6 cellular contexts compared by ENCODE assay signal in genomic region chr11:73693877-73694525, GRCh38. TPM values are rescaled to one million over a fixed set of nuclear protein-coding genes. Genes with fewer than 3 reads are reported as not detected.
"Had no signal": no experiment of that assay in that cellular context is flagged by ENCODE, and none has a peak within 500 bp of the region (broad histone marks: within the 10 kb centered on the region; RNA-seq: fewer than 3 reads in every experiment).

No MANE protein-coding gene starts in this region.

- DNase-seq: GM23248, GOT3, H7, HCEC 1CT, KBM-7 had no signal

- ATAC-seq: HepG2 had no signal

- H3K4me3 ChIP-seq: GM23248 had no signal

RNA-seq across cellular contexts. Expression of gene PLEKHB1, which starts 47.6 kb away (rescaled TPM):
- total RNA-seq: GM23248 had no signal
